Comparison of ENCODE assay signal across 30 cellular contexts in genomic region chr1:156589546-156589945, GRCh38. TPM values are rescaled to one million over a fixed set of nuclear protein-coding genes. Genes with fewer than 3 reads are reported as not detected.
DNase-seq lines count a peak whose midpoint lies in the region; FAIRE-seq and TF ChIP-seq lines count a peak whose summit lies in the region.
"Had no signal": no experiment of that assay in that cellular context is flagged by ENCODE, and none has a peak within 500 bp of the region (broad histone marks: within the 10 kb centered on the region; RNA-seq: fewer than 3 reads in every experiment).

No MANE protein-coding gene starts in this region.

- no peak overlapping the region for H2BK12ac ChIP-seq in trophoblast cell (ENCODE audit: low read length)

- no peak overlapping the region for H3K23ac ChIP-seq in trophoblast cell (ENCODE audit: low read length)

- H3K79me2 ChIP-seq in endothelial cell of umbilical vein (ENCODE audit: control insufficient read depth, insufficient read depth, low read length) (peaks cover 5% of the 10 kb centered on the region), trophoblast cell (ENCODE audit: control insufficient read depth, insufficient read depth, low read length, poor library complexity) (peaks cover 6% of the 10 kb centered on the region), Karpas-422 (ENCODE audit: low read length) (peaks cover 20% of the 10 kb centered on the region)

- H4K12ac ChIP-seq in trophoblast cell (ENCODE audit: low read depth, low read length): no peak overlapping the region

- no TSS peak for BruUV-seq in endothelial cell of umbilical vein (replicated peaks; lab: Mats Ljungman, UMichigan)

- no peak overlapping the region for H2AK5ac ChIP-seq in trophoblast cell (ENCODE audit: low read length)

- H2BK120ac ChIP-seq in trophoblast cell (ENCODE audit: insufficient read depth, low read length, poor library complexity): no peak overlapping the region

- H3K4me2 ChIP-seq in endothelial cell of umbilical vein (ENCODE audit: insufficient read depth, low read length) (no peak overlapping the region), trophoblast cell (ENCODE audit: low read length) (no peak overlapping the region), Karpas-422 (ENCODE audit: low read depth, low read length, poor library complexity, severe bottlenecking) (no peak overlapping the region)
- H3K4me2 ChIP-seq: BLaER1 had no signal

- H3K9me1 ChIP-seq in endothelial cell of umbilical vein (replicated peaks; ENCODE audit: control insufficient read depth, extremely low read depth, insufficient read depth, low read length): no peaks in the 10 kb centered on the region

- H2AFZ ChIP-seq in endothelial cell of umbilical vein (ENCODE audit: low read depth, low read length) (no peak overlapping the region), trophoblast cell (ENCODE audit: insufficient read depth, low read length, poor library complexity) (no peak overlapping the region), Karpas-422 (ENCODE audit: low read length) (no peak overlapping the region)

- peaks cover 6% of the 10 kb centered on the region for H3K79me1 ChIP-seq in trophoblast cell (ENCODE audit: low read length)

- POLR2A ChIA-PET in endothelial cell of umbilical vein (lab: Charles Lee): interaction anchor here (0.6 to 1.0 kb wide), 2 partner anchors 10 to 133 kb away, joined by 4 to 5 read pairs; partner anchors contain the start of gene TTC24

- WGBS in trophoblast cell (ENCODE audit: extremely low coverage, insufficient coverage, insufficient read length): no CpG with 5 or more reads among the region's 5 CpGs

- intact Hi-C loops in endothelial cell of umbilical vein (cut with micrococcal nuclease): no loop called here

- H3K4ac ChIP-seq in trophoblast cell (ENCODE audit: low read depth, low read length): no peak overlapping the region

- H3K4me1 ChIP-seq in endothelial cell of umbilical vein (ENCODE audit: control insufficient read depth, extremely low read depth, insufficient read depth, low read length): peaks cover 17% of the 10 kb centered on the region
- peaks cover 3 to 8% of the 10 kb centered on the region in 2 experiments for H3K4me1 ChIP-seq in trophoblast cell (ENCODE audit: control insufficient read depth in 1 of 2, insufficient read depth in 2 of 2, low read length in 2 of 2)
- H3K4me1 ChIP-seq in Karpas-422 (ENCODE audit: low read length): peaks cover 29% of the 10 kb centered on the region

- H3K9ac ChIP-seq in endothelial cell of umbilical vein (replicated peaks; ENCODE audit: extremely low read depth, insufficient read depth, low read length) (no peak overlapping the region), trophoblast cell (ENCODE audit: low read length) (no peak overlapping the region), Karpas-422 (ENCODE audit: low read length) (no peak overlapping the region)
- H3K9ac ChIP-seq: BLaER1 had no signal

- DNase-seq in dermis blood vessel endothelial cell: peak; percentile 47
- peak; percentile 85 for DNase-seq in endothelial cell of umbilical vein (ENCODE audit: low read depth, low spot score)
- no peak for DNase-seq in trophoblast cell
- no peak for DNase-seq in Karpas-422
- DNase-seq in dedifferentiated amniotic fluid mesenchymal stem cell (ENCODE audit: extremely low spot score): no peak
- DNase-seq: 8988T; ACHN; BE2C; C1 segment of cervical spinal cord; CD4-positive, alpha-beta memory T cell; CD4-positive, CD25-positive, alpha-beta regulatory T cell; CD8-positive, alpha-beta memory T cell; COR-L47; DMS 273 treated with DMSO at 0.1 percent for 48 hours; DMS153; DMS53; DMS79; DND-41; EL; GDM1 had no signal

- CTCF ChIA-PET in endothelial cell of umbilical vein (lab: Charles Lee): interaction anchor here (0.7 to 9.3 kb wide), 5 partner anchors 11 to 204 kb away, joined by 3 to 104 read pairs (median 8); no protein-coding TSS in a partner anchor

- H3K36me3 ChIP-seq in endothelial cell of umbilical vein (ENCODE audit: control insufficient read depth in 2 of 2, extremely low read depth in 1 of 2, insufficient read depth in 2 of 2, low read length in 2 of 2) (peaks cover 0 to 7% of the 10 kb centered on the region in 2 experiments), trophoblast cell (ENCODE audit: control insufficient read depth in 1 of 2, insufficient read depth in 2 of 2, low read length in 2 of 2) (peaks cover 12 to 13% of the 10 kb centered on the region in 2 experiments), Karpas-422 (ENCODE audit: insufficient read depth, low read length) (peaks cover 13% of the 10 kb centered on the region; the same call in 1 of the 2 replicates)

- H4K20me1 ChIP-seq in endothelial cell of umbilical vein (replicated peaks; ENCODE audit: control insufficient read depth, extremely low read depth, insufficient read depth, low read length): no peaks in the 10 kb centered on the region
- H4K20me1 ChIP-seq in Karpas-422 (ENCODE audit: insufficient read depth, low read depth, low read length): no peaks in the 10 kb centered on the region

- no peak for TF ChIP-seq CTCF in endothelial cell of umbilical vein (IDR thresholded peaks at IDR 0.05; ENCODE audit: extremely low read depth in 1 of 2, insufficient read depth in 1 of 2, low read depth in 1 of 2, low read length in 2 of 2)

- H4K8ac ChIP-seq in trophoblast cell (ENCODE audit: low read depth, low read length): no peak overlapping the region

- no peak for TF ChIP-seq POLR2A in endothelial cell of umbilical vein (IDR thresholded peaks at IDR 0.05; ENCODE audit: low read depth, low read length)

- no peaks in the 10 kb centered on the region for H3K9me2 ChIP-seq in Karpas-422 (replicated peaks; ENCODE audit: insufficient read depth, low read length)

- FAIRE-seq in endothelial cell of umbilical vein (lab: Jason Lieb, UNC): peak; percentile 66
- FAIRE-seq: A204.1, GM12878, GM12892, GM18507 had no signal

- H4K91ac ChIP-seq in trophoblast cell (ENCODE audit: low read depth, low read length): no peak overlapping the region

- dilution Hi-C loops in endothelial cell of umbilical vein (cut with MboI; ENCODE audit: extremely low pct_ligation_motif_present, low sequenced_read_pairs): no loop called here

- H3K4me3 ChIP-seq in endothelial cell of umbilical vein (replicated peaks in 1 of 3; ENCODE audit: insufficient read depth in 1 of 3, low read depth in 1 of 3, low read length in 3 of 3) (no peak overlapping the region), trophoblast cell (ENCODE audit: low read depth, low read length) (no peak overlapping the region), Karpas-422 (ENCODE audit: low read length) (no peak overlapping the region)
- H3K4me3 ChIP-seq: BLaER1, GM12878 had no signal

- H3K18ac ChIP-seq in trophoblast cell (ENCODE audit: low read length): no peak overlapping the region

- H3K14ac ChIP-seq in trophoblast cell (ENCODE audit: low read length): no peak overlapping the region

- H2BK5ac ChIP-seq in trophoblast cell (ENCODE audit: low read depth, low read length, poor library complexity): no peak overlapping the region

- no peaks in the 10 kb centered on the region for H3K27me3 ChIP-seq in endothelial cell of umbilical vein (ENCODE audit: control insufficient read depth in 2 of 2, insufficient read depth in 2 of 2, low read length in 2 of 2)
- no peaks in the 10 kb centered on the region for H3K27me3 ChIP-seq in trophoblast cell (ENCODE audit: insufficient read depth, low read length)
- no peaks in the 10 kb centered on the region for H3K27me3 ChIP-seq in Karpas-422 (ENCODE audit: low read length)
- H3K27me3 ChIP-seq: BE2C, BLaER1 had no signal

- H3K9me3 ChIP-seq in endothelial cell of umbilical vein (replicated peaks; ENCODE audit: control insufficient read depth, insufficient read depth, low read length) (no peaks in the 10 kb centered on the region), trophoblast cell (ENCODE audit: insufficient read depth, low read depth, low read length) (no peaks in the 10 kb centered on the region), Karpas-422 (ENCODE audit: low read length) (no peaks in the 10 kb centered on the region)
- H3K9me3 ChIP-seq: BE2C, BLaER1 had no signal

- no peak overlapping the region for H3K27ac ChIP-seq in endothelial cell of umbilical vein (ENCODE audit: insufficient read depth, low read depth, low read length)
- no peak overlapping the region for H3K27ac ChIP-seq in trophoblast cell (ENCODE audit: low read depth, low read length)
- H3K27ac ChIP-seq in Karpas-422 (ENCODE audit: low read length): no peak overlapping the region
- H3K27ac ChIP-seq: BLaER1 had no signal

RNA-seq across cellular contexts. Expression of gene NAXE, which starts 2.0 kb away (rescaled TPM):
- total RNA-seq in dermis blood vessel endothelial cell (77.6 and 95.1 TPM in 2 replicates), endothelial cell of umbilical vein (74.0 and 76.2 TPM in 2 replicates)
- polyA plus RNA-seq in endothelial cell of umbilical vein: 187 and 210 TPM in 2 replicates
- polyA plus RNA-seq in endothelial cell of umbilical vein (2011; cell fraction: cytosol; rRNA removed): 143 and 154 TPM in 2 replicates
- polyA plus RNA-seq in endothelial cell of umbilical vein (2011; cell fraction: nucleus; rRNA removed): 62.0 and 82.1 TPM in 2 replicates
- 90.9 and 109 TPM in 2 replicates for polyA plus RNA-seq in endothelial cell of umbilical vein (2012)
- 97.8 and 109 TPM in 2 replicates for polyA minus RNA-seq in endothelial cell of umbilical vein
- 91.6 TPM for polyA minus RNA-seq in endothelial cell of umbilical vein (2011; cell fraction: cytosol; rRNA and poly(A)+ RNA removed)
- polyA minus RNA-seq in endothelial cell of umbilical vein (2011; cell fraction: nucleus; rRNA and poly(A)+ RNA removed): 26.3 and 33.7 TPM in 2 replicates
- 46.9 and 47.2 TPM in 2 replicates for polyA plus RNA-seq in trophoblast cell (2013)
- 113 and 135 TPM in 2 replicates for total RNA-seq in Karpas-422 (2014; rRNA removed; shearing (Covaris generic); ENCODE audit: low replicate concordance)

RNA-seq across cellular contexts. Expression of gene TTC24, which starts 10.0 kb away (rescaled TPM):
- total RNA-seq in dermis blood vessel endothelial cell (not detected in 2 replicates), endothelial cell of umbilical vein (not detected in 2 replicates)
- not detected in 2 replicates for polyA plus RNA-seq in endothelial cell of umbilical vein
- not detected in 2 replicates for polyA plus RNA-seq in endothelial cell of umbilical vein (2011; cell fraction: cytosol; rRNA removed)
- polyA plus RNA-seq in endothelial cell of umbilical vein (2011; cell fraction: nucleus; rRNA removed): not detected in 2 replicates
- polyA plus RNA-seq in endothelial cell of umbilical vein (2012): not detected in 2 replicates
- polyA minus RNA-seq in endothelial cell of umbilical vein: not detected in 2 replicates
- not detected for polyA minus RNA-seq in endothelial cell of umbilical vein (2011; cell fraction: cytosol; rRNA and poly(A)+ RNA removed)
- polyA minus RNA-seq in endothelial cell of umbilical vein (2011; cell fraction: nucleus; rRNA and poly(A)+ RNA removed): not detected in 2 replicates
- not detected in 2 replicates for polyA plus RNA-seq in trophoblast cell (2013)
- total RNA-seq in Karpas-422 (2014; rRNA removed; shearing (Covaris generic); ENCODE audit: low replicate concordance): 2.9 and 7.8 TPM in 2 replicates
- total RNA-seq: A673, Daoy, G401 had no signal
- polyA plus RNA-seq: AG04450 had no signal

RNA-seq across cellular contexts. Expression of gene GPATCH4, which starts 11.7 kb away (rescaled TPM):
- total RNA-seq in dermis blood vessel endothelial cell (16.7 and 28.2 TPM in 2 replicates), endothelial cell of umbilical vein (29.2 and 32.0 TPM in 2 replicates)
- 15.5 and 22.4 TPM in 2 replicates for polyA plus RNA-seq in endothelial cell of umbilical vein
- polyA plus RNA-seq in endothelial cell of umbilical vein (2011; cell fraction: cytosol; rRNA removed): 30.0 and 42.1 TPM in 2 replicates
- polyA plus RNA-seq in endothelial cell of umbilical vein (2011; cell fraction: nucleus; rRNA removed): 46.6 and 52.0 TPM in 2 replicates
- polyA plus RNA-seq in endothelial cell of umbilical vein (2012): 39.0 and 64.5 TPM in 2 replicates
- polyA minus RNA-seq in endothelial cell of umbilical vein: 38.2 and 48.0 TPM in 2 replicates
- 37.6 TPM for polyA minus RNA-seq in endothelial cell of umbilical vein (2011; cell fraction: cytosol; rRNA and poly(A)+ RNA removed)
- 26.2 and 46.5 TPM in 2 replicates for polyA minus RNA-seq in endothelial cell of umbilical vein (2011; cell fraction: nucleus; rRNA and poly(A)+ RNA removed)
- polyA plus RNA-seq in trophoblast cell (2013): 16.5 and 16.8 TPM in 2 replicates
- 26.2 and 28.0 TPM in 2 replicates for total RNA-seq in Karpas-422 (2014; rRNA removed; shearing (Covaris generic); ENCODE audit: low replicate concordance)

RNA-seq across cellular contexts. Expression of gene IQGAP3, which starts 17.2 kb away (rescaled TPM):
- total RNA-seq in dermis blood vessel endothelial cell (7.3 and 37.9 TPM in 2 replicates), endothelial cell of umbilical vein (48.6 and 60.7 TPM in 2 replicates)
- polyA plus RNA-seq in endothelial cell of umbilical vein: 28.3 and 30.2 TPM in 2 replicates
- polyA plus RNA-seq in endothelial cell of umbilical vein (2011; cell fraction: cytosol; rRNA removed): 17.1 and 17.2 TPM in 2 replicates
- 198 and 249 TPM in 2 replicates for polyA plus RNA-seq in endothelial cell of umbilical vein (2011; cell fraction: nucleus; rRNA removed)
- polyA plus RNA-seq in endothelial cell of umbilical vein (2012): 9.9 and 15.9 TPM in 2 replicates
- polyA minus RNA-seq in endothelial cell of umbilical vein: 47.2 and 48.6 TPM in 2 replicates
- 18.8 TPM for polyA minus RNA-seq in endothelial cell of umbilical vein (2011; cell fraction: cytosol; rRNA and poly(A)+ RNA removed)
- polyA minus RNA-seq in endothelial cell of umbilical vein (2011; cell fraction: nucleus; rRNA and poly(A)+ RNA removed): 41.1 and 61.1 TPM in 2 replicates
- polyA plus RNA-seq in trophoblast cell (2013): 14.7 and 15.2 TPM in 2 replicates
- 0.75 and 1.5 TPM in 2 replicates for total RNA-seq in Karpas-422 (2014; rRNA removed; shearing (Covaris generic); ENCODE audit: low replicate concordance)
- total RNA-seq: CD4-positive, alpha-beta memory T cell had no signal
- polyA plus RNA-seq: CD4-positive, alpha-beta memory T cell; CD8-positive, alpha-beta memory T cell had no signal

RNA-seq across cellular contexts. Expression of gene HAPLN2, which starts 29.7 kb away (rescaled TPM):
- not detected in 2 replicates for total RNA-seq in dermis blood vessel endothelial cell
- not detected in 2 replicates for total RNA-seq in endothelial cell of umbilical vein
- polyA plus RNA-seq in endothelial cell of umbilical vein: 0.14 TPM in 1 of 2 replicates, not detected in the other
- not detected in 2 replicates for polyA plus RNA-seq in endothelial cell of umbilical vein (2011; cell fraction: cytosol; rRNA removed)
- 0.68 and 0.70 TPM in 2 replicates for polyA plus RNA-seq in endothelial cell of umbilical vein (2011; cell fraction: nucleus; rRNA removed)
- not detected in 2 replicates for polyA plus RNA-seq in endothelial cell of umbilical vein (2012)
- polyA minus RNA-seq in endothelial cell of umbilical vein: not detected in 2 replicates
- polyA minus RNA-seq in endothelial cell of umbilical vein (2011; cell fraction: cytosol; rRNA and poly(A)+ RNA removed): not detected
- not detected in 2 replicates for polyA minus RNA-seq in endothelial cell of umbilical vein (2011; cell fraction: nucleus; rRNA and poly(A)+ RNA removed)
- polyA plus RNA-seq in trophoblast cell (2013): 0.06 TPM in 1 of 2 replicates, not detected in the other
- 0.47 TPM in 1 of 2 replicates, not detected in the other for total RNA-seq in Karpas-422 (2014; rRNA removed; shearing (Covaris generic); ENCODE audit: low replicate concordance)
- total RNA-seq: A673; CD4-positive, alpha-beta memory T cell; CD4-positive, CD25-positive, alpha-beta regulatory T cell; CD8-positive, alpha-beta memory T cell; GM12878 had no signal
- polyA plus RNA-seq: AG04450; CD14-positive monocyte; CD4-positive, alpha-beta memory T cell; CD4-positive, CD25-positive, alpha-beta regulatory T cell; CD8-positive, alpha-beta memory T cell had no signal

Comparison
In these comparisons a context has a peak if more than half of its experiments do, and no peak if none do; other contexts are left out.
1. DNase-seq: peak in dermis blood vessel endothelial cell (single experiment) and endothelial cell of umbilical vein (single experiment); none in trophoblast cell (0 of 2), Karpas-422 (single experiment) and dedifferentiated amniotic fluid mesenchymal stem cell (single experiment).